9 cellular contexts compared by ENCODE assay signal in genomic region chr2:224576098-224576715, GRCh38. TPM values are rescaled to one million over a fixed set of nuclear protein-coding genes. Genes with fewer than 3 reads are reported as not detected.
DNase-seq lines count a peak whose midpoint lies in the region; ATAC-seq and TF ChIP-seq lines count a peak whose summit lies in the region.
"Had no signal": no experiment of that assay in that cellular context is flagged by ENCODE, and none has a peak within 500 bp of the region (broad histone marks: within the 10 kb centered on the region; RNA-seq: fewer than 3 reads in every experiment).

No MANE protein-coding gene starts in this region.

- H4K20me1 ChIP-seq in fibroblast of lung (ENCODE audit: control insufficient read depth, extremely low read depth, insufficient read depth, low read length): peaks cover 9% of the 10 kb centered on the region

- intact Hi-C loops in body of pancreas (cut with DNase I) (no loop called here), gastrocnemius medialis (cut with DNase I; ENCODE audit: low total_unique reads) (no loop called here)

- DNase-seq in fibroblast of lung (ENCODE audit: low read depth in 2 of 2): peak; percentile 34 to 50
- DNase-seq in body of pancreas: no peak
- DNase-seq in NCI-H774 (lab: John Stamatoyannopoulos, UW): no peak
- no peak for DNase-seq in gastrocnemius medialis
- DNase-seq in AG08395 (ENCODE audit: low spot score): no peak

- no peaks in the 10 kb centered on the region for H3K9me3 ChIP-seq in fibroblast of lung (ENCODE audit: control insufficient read depth, insufficient read depth, low read depth, low read length)
- H3K9me3 ChIP-seq in body of pancreas: no peaks in the 10 kb centered on the region
- no peaks in the 10 kb centered on the region for H3K9me3 ChIP-seq in gastrocnemius medialis

- H3K4me3 ChIP-seq in fibroblast of lung (replicated peaks in 1 of 4; ENCODE audit: control extremely low read depth in 1 of 4, insufficient read depth in 1 of 4, low read depth in 3 of 4, low read length in 4 of 4): no peak overlapping the region
- no peak overlapping the region for H3K4me3 ChIP-seq in body of pancreas
- H3K4me3 ChIP-seq in gastrocnemius medialis: no peak overlapping the region

- 69 to 71% methylated on average over 5 of the region's 5 CpGs for WGBS in body of pancreas, 2 donors

- peaks cover 100% of the 10 kb centered on the region for H3K79me2 ChIP-seq in fibroblast of lung (ENCODE audit: control insufficient read depth, insufficient read depth, low read length)

- in situ Hi-C loops in gastrocnemius medialis (cut with MboI; ENCODE audit: low sequenced_read_pairs in 4 of 4): loop anchor here in 2 of 4 donors (25.0 kb wide), 1 partner anchor 614 kb away; the partner anchor contains the start of gene MRPL44 (in 2 of the 2)

- no peaks in the 10 kb centered on the region for H3K27me3 ChIP-seq in fibroblast of lung (ENCODE audit: control insufficient read depth, insufficient read depth, low read length)
- no peaks in the 10 kb centered on the region for H3K27me3 ChIP-seq in body of pancreas
- no peaks in the 10 kb centered on the region for H3K27me3 ChIP-seq in gastrocnemius medialis

- H3K36me3 ChIP-seq in fibroblast of lung (ENCODE audit: control insufficient read depth, insufficient read depth, low read length) (no peaks in the 10 kb centered on the region), body of pancreas (replicated peaks in 1 of 2; ENCODE audit: insufficient read depth in 1 of 2, low read depth in 2 of 2) (no peaks in the 10 kb centered on the region), gastrocnemius medialis (no peaks in the 10 kb centered on the region)

- no peak for TF ChIP-seq CTCF in fibroblast of lung (conservative IDR thresholded peaks at IDR 0.05 in 1 of 2, IDR thresholded peaks at IDR 0.05 in 1 of 2; ENCODE audit: low read depth in 1 of 2, low read length in 2 of 2)
- TF ChIP-seq CTCF in body of pancreas (IDR thresholded peaks at IDR 0.05): no peak
- no peak for TF ChIP-seq CTCF in gastrocnemius medialis (IDR thresholded peaks at IDR 0.05 in 4 of 5, conservative IDR thresholded peaks at IDR 0.05 in 1 of 5)

- no peak overlapping the region for H3K9ac ChIP-seq in fibroblast of lung (ENCODE audit: insufficient read depth, low read length)

- H3K4me1 ChIP-seq in fibroblast of lung (ENCODE audit: control insufficient read depth, extremely low read depth, insufficient read depth, low read length) (no peaks in the 10 kb centered on the region), body of pancreas (peaks cover 67% of the 10 kb centered on the region), gastrocnemius medialis (peaks cover 76 to 87% of the 10 kb centered on the region in 2 donors)

- no peak overlapping the region for H3K4me2 ChIP-seq in fibroblast of lung (ENCODE audit: extremely low read depth, insufficient read depth, low read length)

- H3K27ac ChIP-seq in fibroblast of lung (ENCODE audit: insufficient read depth, low read length): no peak overlapping the region
- H3K27ac ChIP-seq in body of pancreas: no peak overlapping the region
- no peak overlapping the region for H3K27ac ChIP-seq in gastrocnemius medialis

- TF ChIP-seq POLR2A in body of pancreas (IDR thresholded peaks at IDR 0.05): no peak
- TF ChIP-seq POLR2A in gastrocnemius medialis (IDR thresholded peaks at IDR 0.05): no peak

- H2AFZ ChIP-seq in fibroblast of lung (ENCODE audit: low read length): no peak overlapping the region

- ATAC-seq in GM18511 (IDR thresholded peaks at IDR 0.05; ENCODE audit: unreplicated experiment) (peak; percentile 88), GM21576 (IDR thresholded peaks at IDR 0.05; ENCODE audit: unreplicated experiment) (peak; percentile 74), HG03469 (IDR thresholded peaks at IDR 0.05; ENCODE audit: unreplicated experiment) (peak; percentile 53), body of pancreas (no peak), gastrocnemius medialis (no peak)
- ATAC-seq: Panc1 had no signal

RNA-seq across cellular contexts. Expression of gene CUL3, which starts 9.0 kb away (rescaled TPM):
- 63.4 and 69.7 TPM in 2 replicates for total RNA-seq in fibroblast of lung
- polyA plus RNA-seq in fibroblast of lung: 65.3 and 66.4 TPM in 2 replicates
- 67.0 and 72.7 TPM in 2 replicates for polyA plus RNA-seq in fibroblast of lung (2012)
- 9.5 and 15.6 TPM in 2 replicates for polyA minus RNA-seq in fibroblast of lung (ENCODE audit: low replicate concordance)
- 10 to 100 TPM; 26.5 to 33.3 TPM for total RNA-seq in body of pancreas
- total RNA-seq in gastrocnemius medialis: 100 to 1,000 TPM in 3 of 4 donors, 10 to 100 TPM in 1; 94.1 to 120 (median 109) TPM

Comparison
In these comparisons a context has a peak if more than half of its experiments do, and no peak if none do; other contexts are left out.
1. ATAC-seq: peak in GM18511 (single experiment), GM21576 (single experiment) and HG03469 (single experiment); none in body of pancreas (single experiment) and gastrocnemius medialis (0 of 2).
2. DNase-seq: peak in fibroblast of lung (2 of 2); none in body of pancreas (0 of 4), NCI-H774 (single experiment), gastrocnemius medialis (0 of 2) and AG08395 (single experiment).